1 cellular context compared by ENCODE assay signal in genomic region chr19:50022823-50023222, GRCh38.
A peak's percentile ranks its signal among the peaks of the same experiment; 100 is the strongest.
TF ChIP-seq lines count a peak whose summit lies in the region.

No MANE protein-coding gene starts in this region.

TF ChIP-seq in K562, 482 proteins besides CTCF, POLR2A, EP300 and RAD21:
- TF ChIP-seq THRB (CRISPR knock-in tag; conservative IDR thresholded peaks at IDR 0.05) (no peak), ZNF316 (IDR thresholded peaks at IDR 0.05) (0 out of 2 replicates have a peak, but pooled peaks have one; percentile 17), SPI1 (IDR thresholded peaks at IDR 0.05; ENCODE audit: borderline replicate concordance, low read depth, low read length) (0 out of 2 replicates have a peak, but pooled peaks have one; percentile 16), C11orf30 (IDR thresholded peaks at IDR 0.05; ENCODE audit: low read depth) (0 out of 2 replicates have a peak, but pooled peaks have one; percentile 21)
